In genomic region chr14:51540364-51540763, GRCh38 we compare ENCODE assay signal across 14 cellular contexts.
DNase-seq lines count a peak whose midpoint lies in the region; ATAC-seq, FAIRE-seq and TF ChIP-seq lines count a peak whose summit lies in the region.
"Had no signal": no experiment of that assay in that cellular context is flagged by ENCODE, and none has a peak within 500 bp of the region (broad histone marks: within the 10 kb centered on the region; RNA-seq: fewer than 3 reads in every experiment).

No MANE protein-coding gene starts in this region.

- no peaks in the 10 kb centered on the region for H3K36me3 ChIP-seq in astrocyte (ENCODE audit: insufficient read depth, low read length)
- H3K36me3 ChIP-seq: lower lobe of right lung, right lobe of liver, thoracic aorta had no signal

- no peak overlapping the region for H3K4me3 ChIP-seq in astrocyte (ENCODE audit: insufficient read depth, low read depth, low read length)
- H3K4me3 ChIP-seq: lower lobe of right lung, right lobe of liver, thoracic aorta had no signal

- H3K4me1 ChIP-seq in astrocyte (ENCODE audit: insufficient read depth, low read length) = peaks cover 24% of the 10 kb centered on the region
- H3K4me1 ChIP-seq in foreskin keratinocyte = peaks cover 62% of the 10 kb centered on the region
- H3K4me1 ChIP-seq: lower lobe of right lung, right lobe of liver had no signal

- peak overlapping the region; percentile 96 for H3K27ac Mint-ChIP-seq in astrocyte (ENCODE audit: unreplicated experiment)
- H3K27ac Mint-ChIP-seq: CD4-positive, CD25-positive, alpha-beta regulatory T cell had no signal

- DNase-seq in HT1080 (ENCODE audit: low read depth) = peak; percentile 57
- no peak for DNase-seq in astrocyte (ENCODE audit: low read depth)
- peak; percentile 63 to 83 for DNase-seq in foreskin keratinocyte
- no peak for DNase-seq in activated T-cell treated with anti-CD3 and anti-CD28 coated beads, Interleukin-2, amount 50 U/mL, for 48 hours
- no peak for DNase-seq in KBM-7
- no peak for DNase-seq in NCI-H69 (lab: John Stamatoyannopoulos, UW)
- DNase-seq: activated naive CD4-positive, alpha-beta T cell; CD4-positive, CD25-positive, alpha-beta regulatory T cell; DND-41; lower lobe of right lung; NCI-H82; right lobe of liver had no signal

- no peaks in the 10 kb centered on the region for H4K20me1 ChIP-seq in astrocyte (ENCODE audit: insufficient read depth, low read length)

- no peaks in the 10 kb centered on the region for H3K36me3 Mint-ChIP-seq in astrocyte (ENCODE audit: low read depth, unreplicated experiment)
- H3K36me3 Mint-ChIP-seq: CD4-positive, CD25-positive, alpha-beta regulatory T cell had no signal

- peak; percentile 34 for FAIRE-seq in astrocyte (lab: Jason Lieb, UNC)

- H2AFZ ChIP-seq in astrocyte (ENCODE audit: low read depth, low read length) = no peak overlapping the region

- ATAC-seq in foreskin keratinocyte = peak; percentile 13
- ATAC-seq in HG03280 (IDR thresholded peaks at IDR 0.05; ENCODE audit: unreplicated experiment) = no peak
- ATAC-seq: lower lobe of right lung had no signal

- H3K27ac ChIP-seq in astrocyte (ENCODE audit: low read depth, low read length) (peak overlapping the region; percentile 97), foreskin keratinocyte (peak overlapping the region; percentile 89)
- H3K27ac ChIP-seq: lower lobe of right lung, right lobe of liver, thoracic aorta had no signal

- in situ Hi-C loops in KBM-7 (cut with MboI; ENCODE audit: low pct_unique_long_range_greater_than_20kb, low sequenced_read_pairs) = no loop called here

- peaks cover 43% of the 10 kb centered on the region for H3K4me1 Mint-ChIP-seq in astrocyte (ENCODE audit: low read depth, unreplicated experiment)
- H3K4me1 Mint-ChIP-seq: CD4-positive, CD25-positive, alpha-beta regulatory T cell had no signal

- peak overlapping the region; percentile 75 for H3K9ac ChIP-seq in astrocyte (ENCODE audit: low read length)

- H3K9me3 ChIP-seq in astrocyte (ENCODE audit: insufficient read depth, low read depth, low read length) = no peaks in the 10 kb centered on the region
- H3K9me3 ChIP-seq: right lobe of liver had no signal

- TF ChIP-seq CTCF in astrocyte (IDR thresholded peaks at IDR 0.05; ENCODE audit: insufficient read depth, low read depth, low read length) = no peak
- no peak for TF ChIP-seq CTCF in foreskin keratinocyte (conservative IDR thresholded peaks at IDR 0.05)

- no peaks in the 10 kb centered on the region for H3K27me3 Mint-ChIP-seq in astrocyte (ENCODE audit: low read depth, unreplicated experiment)

- H3K79me2 ChIP-seq in astrocyte (ENCODE audit: insufficient read depth, low read length) = no peaks in the 10 kb centered on the region

- H3K4me2 ChIP-seq in astrocyte (ENCODE audit: low read length) = peak overlapping the region; percentile 56

- H3K9me3 Mint-ChIP-seq in astrocyte (ENCODE audit: unreplicated experiment) = no peaks in the 10 kb centered on the region

- H3K27me3 ChIP-seq in astrocyte (ENCODE audit: insufficient read depth, low read length) (no peaks in the 10 kb centered on the region), foreskin keratinocyte (no peaks in the 10 kb centered on the region)
- H3K27me3 ChIP-seq: right lobe of liver had no signal

- H3K4me3 Mint-ChIP-seq in astrocyte (ENCODE audit: unreplicated experiment) = peak overlapping the region; percentile 27
- H3K4me3 Mint-ChIP-seq: CD4-positive, CD25-positive, alpha-beta regulatory T cell had no signal

Comparison
In these comparisons a context has a peak if more than half of its experiments do, and no peak if none do; other contexts are left out.
1. DNase-seq: peak in HT1080 (single experiment) and foreskin keratinocyte (2 of 2); none in astrocyte (single experiment), activated T-cell treated with anti-CD3 and anti-CD28 coated beads, Interleukin-2, amount 50 U/mL, for 48 hours (0 of 2), KBM-7 (single experiment) and NCI-H69 (single experiment).